ENCODE assay signal across 2 cellular contexts in the genomic region with DNA sequence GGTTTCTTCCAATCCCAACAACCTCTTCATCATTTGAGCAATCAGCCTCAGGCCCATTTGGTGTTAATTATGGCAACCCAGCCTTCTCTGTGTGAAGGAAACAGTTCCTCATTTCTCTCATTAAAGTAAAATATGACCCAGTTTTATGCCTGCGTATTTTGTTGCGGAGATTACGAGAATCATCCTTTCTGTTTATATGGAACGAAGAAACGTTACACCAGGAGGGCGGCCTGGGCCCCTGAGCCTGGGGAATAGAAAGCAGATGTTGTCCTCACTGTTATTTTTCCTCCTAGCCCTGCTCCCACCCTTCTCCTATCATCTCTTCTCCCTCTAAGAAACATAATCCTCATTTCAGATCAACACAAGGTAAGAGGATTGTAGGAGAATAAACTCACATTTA.
TF ChIP-seq lines count a peak whose summit lies in the region.

No MANE protein-coding gene starts in this region.

TF ChIP-seq in IMR-90, 13 proteins besides CTCF, POLR2A, EP300 and RAD21:
- TF ChIP-seq MAZ (IDR thresholded peaks at IDR 0.05; ENCODE audit: borderline replicate concordance, low read depth, low read length) (no peak), RFX5 (IDR thresholded peaks at IDR 0.05; ENCODE audit: low read depth, low read length) (no peak), FOS (IDR thresholded peaks at IDR 0.05; ENCODE audit: low read depth, low read length) (no peak), CHD1 (IDR thresholded peaks at IDR 0.05; ENCODE audit: low read depth, low read length) (no peak), MXI1 (IDR thresholded peaks at IDR 0.05; ENCODE audit: borderline replicate concordance, low read depth, low read length) (no peak), CEBPB (IDR thresholded peaks at IDR 0.05; ENCODE audit: low read depth, low read length) (no peak), RCOR1 (IDR thresholded peaks at IDR 0.05; ENCODE audit: insufficient replicate concordance, low read length) (no peak), MAFK (IDR thresholded peaks at IDR 0.05; ENCODE audit: low read depth, low read length) (no peak), NFE2L2 (IDR thresholded peaks at IDR 0.05; ENCODE audit: low read depth, low read length) (no peak), BHLHE40 (IDR thresholded peaks at IDR 0.05; ENCODE audit: low read depth, low read length) (no peak), SMC3 (IDR thresholded peaks at IDR 0.05; ENCODE audit: low read depth, low read length) (no peak)
- TF ChIP-seq, protein P1, sequence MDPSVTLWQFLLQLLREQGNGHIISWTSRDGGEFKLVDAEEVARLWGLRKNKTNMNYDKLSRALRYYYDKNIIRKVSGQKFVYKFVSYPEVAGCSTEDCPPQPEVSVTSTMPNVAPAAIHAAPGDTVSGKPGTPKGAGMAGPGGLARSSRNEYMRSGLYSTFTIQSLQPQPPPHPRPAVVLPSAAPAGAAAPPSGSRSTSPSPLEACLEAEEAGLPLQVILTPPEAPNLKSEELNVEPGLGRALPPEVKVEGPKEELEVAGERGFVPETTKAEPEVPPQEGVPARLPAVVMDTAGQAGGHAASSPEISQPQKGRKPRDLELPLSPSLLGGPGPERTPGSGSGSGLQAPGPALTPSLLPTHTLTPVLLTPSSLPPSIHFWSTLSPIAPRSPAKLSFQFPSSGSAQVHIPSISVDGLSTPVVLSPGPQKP (IDR thresholded peaks at IDR 0.05; ENCODE audit: borderline replicate concordance, low read depth, low read length) = no peak
- TF ChIP-seq, protein P2, sequence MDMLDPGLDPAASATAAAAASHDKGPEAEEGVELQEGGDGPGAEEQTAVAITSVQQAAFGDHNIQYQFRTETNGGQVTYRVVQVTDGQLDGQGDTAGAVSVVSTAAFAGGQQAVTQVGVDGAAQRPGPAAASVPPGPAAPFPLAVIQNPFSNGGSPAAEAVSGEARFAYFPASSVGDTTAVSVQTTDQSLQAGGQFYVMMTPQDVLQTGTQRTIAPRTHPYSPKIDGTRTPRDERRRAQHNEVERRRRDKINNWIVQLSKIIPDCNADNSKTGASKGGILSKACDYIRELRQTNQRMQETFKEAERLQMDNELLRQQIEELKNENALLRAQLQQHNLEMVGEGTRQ (IDR thresholded peaks at IDR 0.05; ENCODE audit: low read depth, low read length) = no peak
TF ChIP-seq in IMR-90: peak in this region for 0.

TF ChIP-seq in HepG2, 621 proteins besides CTCF, POLR2A, EP300 and RAD21:
- no peak for TF ChIP-seq ZFP41 (CRISPR knock-in tag; IDR thresholded peaks at IDR 0.05; ENCODE audit: borderline replicate concordance)
- TF ChIP-seq, protein P3, sequence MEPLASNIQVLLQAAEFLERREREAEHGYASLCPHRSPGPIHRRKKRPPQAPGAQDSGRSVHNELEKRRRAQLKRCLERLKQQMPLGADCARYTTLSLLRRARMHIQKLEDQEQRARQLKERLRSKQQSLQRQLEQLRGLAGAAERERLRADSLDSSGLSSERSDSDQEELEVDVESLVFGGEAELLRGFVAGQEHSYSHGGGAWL (CRISPR knock-in tag; IDR thresholded peaks at IDR 0.05) = no peak
- no peak for TF ChIP-seq KDM1A (CRISPR knock-in tag; IDR thresholded peaks at IDR 0.05)
- no peak for TF ChIP-seq ERF (CRISPR knock-in tag; IDR thresholded peaks at IDR 0.05)
- TF ChIP-seq MXI1 (IDR thresholded peaks at IDR 0.05; ENCODE audit: borderline replicate concordance, low read depth, low read length) = no peak
- TF ChIP-seq ZNF776 (CRISPR knock-in tag; IDR thresholded peaks at IDR 0.05) = no peak
- no peak for TF ChIP-seq ZNF232 (CRISPR knock-in tag; IDR thresholded peaks at IDR 0.05; ENCODE audit: borderline replicate concordance)
- no peak for TF ChIP-seq ARNT (IDR thresholded peaks at IDR 0.05)
- TF ChIP-seq ZSCAN5A (CRISPR knock-in tag; IDR thresholded peaks at IDR 0.05; ENCODE audit: borderline replicate concordance) = no peak
- no peak for TF ChIP-seq EEA1 (CRISPR knock-in tag; IDR thresholded peaks at IDR 0.05; ENCODE audit: borderline replicate concordance)
